12 cellular contexts compared by ENCODE assay signal in the genomic region with DNA sequence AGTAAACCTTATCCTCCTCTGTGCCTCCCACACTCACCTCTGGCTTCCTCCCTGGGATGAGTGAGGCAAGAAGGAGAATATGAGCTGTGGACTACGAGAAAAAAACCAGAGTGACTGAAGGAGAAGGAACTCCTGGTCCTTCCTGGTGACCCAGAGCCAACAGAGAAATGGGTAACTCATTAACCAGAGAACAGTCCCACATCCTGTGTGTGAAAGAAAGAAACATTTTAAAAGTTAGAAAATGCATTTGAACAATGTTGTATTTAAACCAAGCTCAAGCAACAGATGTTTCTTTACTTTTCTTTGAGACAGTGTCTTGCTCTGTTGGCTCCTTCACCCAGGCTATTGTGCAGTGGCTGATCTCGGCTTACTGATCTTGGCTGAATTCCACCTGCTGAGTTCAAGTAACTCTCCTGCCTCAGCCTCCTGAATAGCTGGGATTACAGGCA. TPM values are rescaled to one million over a fixed set of nuclear protein-coding genes. Genes with fewer than 3 reads are reported as not detected.
DNase-seq lines count a peak whose midpoint lies in the region; ATAC-seq and TF ChIP-seq lines count a peak whose summit lies in the region.
"Had no signal": no experiment of that assay in that cellular context is flagged by ENCODE, and none has a peak within 500 bp of the region (broad histone marks: within the 10 kb centered on the region; RNA-seq: fewer than 3 reads in every experiment).

No MANE protein-coding gene starts in this region.

- peaks cover 7% of the 10 kb centered on the region for H3K4me1 ChIP-seq in mesenchymal stem cell (ENCODE audit: control insufficient read depth, insufficient read depth, low read depth, low read length)
- H3K4me1 ChIP-seq in gastroesophageal sphincter: no peaks in the 10 kb centered on the region

- no peaks in the 10 kb centered on the region for H3K79me1 ChIP-seq in mesenchymal stem cell (replicated peaks; ENCODE audit: low read length, poor library complexity, severe bottlenecking)

- H4K91ac ChIP-seq in mesenchymal stem cell (ENCODE audit: low read length): no peak overlapping the region

- no peak overlapping the region for H3K14ac ChIP-seq in mesenchymal stem cell (ENCODE audit: low read length in 2 of 2)

- 45% methylated on average over 2 of the region's 2 CpGs for WGBS in mesenchymal stem cell
- WGBS in gastroesophageal sphincter (ENCODE audit: low coverage in 1 of 2), 2 donors: 36 to 46% methylated on average over 2 of the region's 2 CpGs

- H3K4me3 ChIP-seq in mesenchymal stem cell (ENCODE audit: insufficient read depth in 1 of 2, low read depth in 1 of 2, low read length in 2 of 2) (no peak overlapping the region), gastroesophageal sphincter (no peak overlapping the region)
- H3K4me3 ChIP-seq: heart left ventricle had no signal

- no peaks in the 10 kb centered on the region for H3K9me3 ChIP-seq in mesenchymal stem cell (ENCODE audit: control insufficient read depth, low read length)
- no peaks in the 10 kb centered on the region for H3K9me3 ChIP-seq in gastroesophageal sphincter
- H3K9me3 ChIP-seq: heart left ventricle had no signal

- no peak overlapping the region for H4K8ac ChIP-seq in mesenchymal stem cell (ENCODE audit: low read length)

- H2BK120ac ChIP-seq in mesenchymal stem cell (ENCODE audit: low read depth, low read length): no peak overlapping the region

- TF ChIP-seq POLR2A in gastroesophageal sphincter (IDR thresholded peaks at IDR 0.05): no peak

- H2AFZ ChIP-seq in mesenchymal stem cell (ENCODE audit: low read depth, low read length): no peak overlapping the region

- peak; percentile 20 for ATAC-seq in HG02642 (IDR thresholded peaks at IDR 0.05; ENCODE audit: poor library complexity, unreplicated experiment)
- no peak for ATAC-seq in gastroesophageal sphincter
- ATAC-seq in GM18870 (IDR thresholded peaks at IDR 0.05; ENCODE audit: unreplicated experiment): no peak
- ATAC-seq in GM19395 (IDR thresholded peaks at IDR 0.05; ENCODE audit: unreplicated experiment): no peak

- H2BK5ac ChIP-seq in mesenchymal stem cell (ENCODE audit: low read depth, low read length, poor library complexity, severe bottlenecking): no peak overlapping the region

- H3K4ac ChIP-seq in mesenchymal stem cell (ENCODE audit: low read depth in 1 of 2, low read length in 2 of 2): no peak overlapping the region

- H3K18ac ChIP-seq in mesenchymal stem cell (ENCODE audit: low read depth in 1 of 2, low read length in 2 of 2): no peak overlapping the region

- H2AK5ac ChIP-seq in mesenchymal stem cell (ENCODE audit: low read length, severe bottlenecking): no peak overlapping the region

- no peak overlapping the region for H3K4me2 ChIP-seq in mesenchymal stem cell (ENCODE audit: low read length, poor library complexity, severe bottlenecking)

- H3K27me3 ChIP-seq in mesenchymal stem cell (ENCODE audit: control insufficient read depth in 1 of 2, insufficient read depth in 1 of 2, low read length in 2 of 2) (peaks cover 0 to 6% of the 10 kb centered on the region in 2 experiments), gastroesophageal sphincter (no peaks in the 10 kb centered on the region)
- H3K27me3 ChIP-seq: heart left ventricle had no signal

- H2BK15ac ChIP-seq in mesenchymal stem cell (ENCODE audit: low read depth, poor library complexity, severe bottlenecking): no peak overlapping the region

- H3K9ac ChIP-seq in mesenchymal stem cell (ENCODE audit: low read length): no peak overlapping the region

- no peak for TF ChIP-seq EP300 in gastroesophageal sphincter (IDR thresholded peaks at IDR 0.05)

- no peak overlapping the region for H3K23ac ChIP-seq in mesenchymal stem cell (ENCODE audit: low read length in 2 of 2)

- H3K27ac ChIP-seq in mesenchymal stem cell (ENCODE audit: low read length, poor library complexity, severe bottlenecking): peak overlapping the region; percentile 63
- H3K27ac ChIP-seq in gastroesophageal sphincter: no peak overlapping the region

- DNase-seq in Caki2 (ENCODE audit: low read depth) (peak; percentile 89), amniotic epithelial cell (ENCODE audit: low read depth) (peak; percentile 49), mesenchymal stem cell (no peak), NCI-H2029 (lab: John Stamatoyannopoulos, UW) (no peak)
- DNase-seq: HCEC 1CT; heart left ventricle; nephron progenitor cell; stimulated activated CD4-positive, alpha-beta T cell treated with anti-CD3 and anti-CD28 coated beads, Interleukin-2, amount 100 ng/mL, for 48 hours had no signal

- no peak for TF ChIP-seq CTCF in gastroesophageal sphincter (IDR thresholded peaks at IDR 0.05)

- no peaks in the 10 kb centered on the region for H3K36me3 ChIP-seq in mesenchymal stem cell (ENCODE audit: control insufficient read depth in 1 of 2, insufficient read depth in 2 of 2, low read depth in 1 of 2, low read length in 2 of 2)
- H3K36me3 ChIP-seq in gastroesophageal sphincter: no peaks in the 10 kb centered on the region
- H3K36me3 ChIP-seq: heart left ventricle had no signal

- no peak overlapping the region for H2BK12ac ChIP-seq in mesenchymal stem cell (ENCODE audit: low read length in 2 of 2)

- in situ Hi-C loops in Caki2 (cut with HindIII; ENCODE audit: low pct_unique_long_range_greater_than_20kb, low sequenced_read_pairs): no loop called here

RNA-seq across cellular contexts. Expression of a gene that starts 27.5 kb away (rescaled TPM):
- 1.9 and 4.1 TPM in 2 replicates for total RNA-seq in Caki2 (2014; rRNA removed; shearing (Covaris generic); ENCODE audit: low replicate concordance)
- 0.94 TPM for polyA plus RNA-seq in mesenchymal stem cell (2013, experiment 1 of 2)
- polyA plus RNA-seq in mesenchymal stem cell (2013, experiment 2 of 2): 1.0 TPM
- 1 to 10 TPM in 2 of 4 donors, under 1 TPM in 2; 0.15 to 1.3 (median 0.68) TPM for total RNA-seq in gastroesophageal sphincter

RNA-seq across cellular contexts. Expression of a gene that starts 37.8 kb away (rescaled TPM):
- 104 and 137 TPM in 2 replicates for total RNA-seq in Caki2 (2014; rRNA removed; shearing (Covaris generic); ENCODE audit: low replicate concordance)
- polyA plus RNA-seq in mesenchymal stem cell (2013, experiment 1 of 2): 86.7 TPM
- 85.0 TPM for polyA plus RNA-seq in mesenchymal stem cell (2013, experiment 2 of 2)
- total RNA-seq in gastroesophageal sphincter: 10 to 100 TPM; 49.7 to 76.1 (median 65.6) TPM

Comparison
In these comparisons a context has a peak if more than half of its experiments do, and no peak if none do; other contexts are left out.
1. DNase-seq: peak in Caki2 (single experiment) and amniotic epithelial cell (single experiment); none in mesenchymal stem cell (single experiment) and NCI-H2029 (single experiment).